8 cellular contexts compared by ENCODE assay signal in the genomic region with DNA sequence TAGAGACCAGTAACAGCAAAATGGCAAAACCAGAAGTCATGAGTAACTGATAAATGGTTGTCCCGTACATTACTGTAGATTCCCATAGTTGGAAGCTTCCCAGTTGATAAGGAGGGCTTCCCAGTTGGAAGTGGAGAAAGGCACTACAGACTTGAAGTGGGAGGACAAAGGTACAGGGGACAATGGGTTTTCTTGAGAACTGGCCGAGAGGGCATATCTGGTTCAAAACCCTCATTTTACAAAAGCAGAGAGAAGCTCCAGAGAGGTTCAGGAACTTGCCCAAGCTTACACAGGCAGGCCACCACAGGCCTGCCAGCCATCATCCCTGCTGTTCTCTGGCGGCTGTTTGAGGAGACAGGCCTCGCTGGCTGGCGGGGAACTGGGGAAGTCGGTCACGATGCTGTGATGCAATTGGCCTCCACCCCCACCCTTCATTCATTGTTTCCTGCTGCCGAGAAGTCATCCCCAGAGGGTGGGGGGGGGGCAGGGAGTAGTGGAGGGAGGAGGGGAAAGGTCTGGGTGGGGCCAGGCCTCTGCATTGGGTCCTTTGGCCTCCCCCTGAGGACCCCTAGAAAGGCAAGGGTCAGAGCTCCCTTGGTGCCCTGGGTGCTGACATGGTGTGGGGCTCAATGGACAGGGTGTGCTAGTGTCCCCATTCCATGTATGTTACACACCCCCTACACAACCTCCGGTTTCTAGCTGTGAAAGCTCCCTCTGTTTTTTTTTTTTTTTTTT. TPM values are rescaled to one million over a fixed set of nuclear protein-coding genes. Genes with fewer than 3 reads are reported as not detected.
DNase-seq lines count a peak whose midpoint lies in the region; ATAC-seq and TF ChIP-seq lines count a peak whose summit lies in the region.

No MANE protein-coding gene starts in this region.

- peak overlapping the region; percentile 95 for H3K4me3 Mint-ChIP-seq in activated naive CD8-positive, alpha-beta T cell treated with anti-CD3 and anti-CD28 coated beads for 36 hours

- H3K27ac ChIP-seq in heart left ventricle (peak overlapping the region; percentile 30 to 98 (median 91)), gastrocnemius medialis (peak overlapping the region; percentile 90 to 98 (median 95))

- no peaks in the 10 kb centered on the region for H3K9me3 ChIP-seq in heart left ventricle
- H3K9me3 ChIP-seq in gastrocnemius medialis, result no peaks in the 10 kb centered on the region

- peak overlapping the region; percentile 100 for H3K27ac Mint-ChIP-seq in activated naive CD8-positive, alpha-beta T cell treated with anti-CD3 and anti-CD28 coated beads for 36 hours

- H3K4me3 ChIP-seq in heart left ventricle, result peak overlapping the region in 7 of 12 donors; percentile 0 to 99 (median 29)
- H3K4me3 ChIP-seq in gastrocnemius medialis, result peak overlapping the region in 3 of 4 donors; percentile 21 to 81 (median 80)

- TF ChIP-seq POLR2A in heart left ventricle (IDR thresholded peaks at IDR 0.05) (peak in 1 of 2 donors; percentile 34), gastrocnemius medialis (IDR thresholded peaks at IDR 0.05) (peak; percentile 66 to 77)

- peaks cover 5% of the 10 kb centered on the region for H3K27me3 Mint-ChIP-seq in activated naive CD8-positive, alpha-beta T cell treated with anti-CD3 and anti-CD28 coated beads for 36 hours

- H3K4me1 Mint-ChIP-seq in activated naive CD8-positive, alpha-beta T cell treated with anti-CD3 and anti-CD28 coated beads for 36 hours, result peaks cover 48% of the 10 kb centered on the region

- H3K4me1 ChIP-seq in heart left ventricle (peaks cover 14 to 83% (median 69%) of the 10 kb centered on the region in 12 donors), gastrocnemius medialis (peaks cover 78% of the 10 kb centered on the region in 2 donors)

- TF ChIP-seq CTCF in GM13977 (IDR thresholded peaks at IDR 0.05; ENCODE audit: extremely low read depth, insufficient read depth, missing control alignments) (no peak), heart left ventricle (IDR thresholded peaks at IDR 0.05) (no peak), gastrocnemius medialis (IDR thresholded peaks at IDR 0.05 in 4 of 5, conservative IDR thresholded peaks at IDR 0.05 in 1 of 5) (no peak)

- intact Hi-C loops in heart left ventricle (cut with DNase I), result loop anchor here in 1 of 10 donors (5.0 kb wide), 1 partner anchor 71 kb away; no protein-coding TSS in a partner anchor
- intact Hi-C loops in gastrocnemius medialis (cut with DNase I; ENCODE audit: low total_unique reads), result loop anchor here (5.0 to 10.0 kb wide), 3 partner anchors 71 to 483 kb away; partner anchors contain the start of genes MFSD11, SRSF2 and UNK

- in situ Hi-C loops in GM13977 (cut with MboI; ENCODE audit: low pct_unique_long_range_greater_than_20kb, low sequenced_read_pairs, unreplicated experiment) (no loop called here), gastrocnemius medialis (cut with MboI; ENCODE audit: low sequenced_read_pairs in 4 of 4) (no loop called here)

- H3K9me3 Mint-ChIP-seq in activated naive CD8-positive, alpha-beta T cell treated with anti-CD3 and anti-CD28 coated beads for 36 hours, result no peaks in the 10 kb centered on the region

- 8 to 27% (median 15%) methylated on average over 5 to 9 of the region's 9 CpGs for WGBS in heart left ventricle, 4 donors

- no peaks in the 10 kb centered on the region for H3K27me3 ChIP-seq in heart left ventricle
- no peaks in the 10 kb centered on the region for H3K27me3 ChIP-seq in gastrocnemius medialis

- ATAC-seq in heart left ventricle (peak; percentile 11 to 39 (median 33)), gastrocnemius medialis (peak; percentile 24 to 31), GM19351 (IDR thresholded peaks at IDR 0.05; ENCODE audit: unreplicated experiment) (no peak), HG03571 (IDR thresholded peaks at IDR 0.05; ENCODE audit: unreplicated experiment) (no peak)

- peaks cover 52% of the 10 kb centered on the region for H3K36me3 Mint-ChIP-seq in activated naive CD8-positive, alpha-beta T cell treated with anti-CD3 and anti-CD28 coated beads for 36 hours

- peak; percentile 67 for DNase-seq in GM13977 (ENCODE audit: low spot score)
- DNase-seq in SIG-M5 (lab: John Stamatoyannopoulos, UW), result peak; percentile 66
- peak; percentile 82 for DNase-seq in activated naive CD8-positive, alpha-beta T cell treated with anti-CD3 and anti-CD28 coated beads for 36 hours
- peak; percentile 81 to 91 (median 87) for DNase-seq in heart left ventricle
- peak; percentile 88 to 92 for DNase-seq in gastrocnemius medialis
- DNase-seq in NCI-H2196 treated with DMSO at 0.1 percent for 48 hours (lab: John Stamatoyannopoulos, UW; ENCODE audit: unreplicated experiment), result no peak

- peaks cover 0 to 25% (median 14%) of the 10 kb centered on the region in 9 donors for H3K36me3 ChIP-seq in heart left ventricle
- H3K36me3 ChIP-seq in gastrocnemius medialis, result no peaks in the 10 kb centered on the region

RNA-seq across cellular contexts. Expression of gene UBALD2, which starts 3.0 kb away (rescaled TPM):
- 100 to 1,000 TPM; 262 to 268 TPM for total RNA-seq in activated naive CD8-positive, alpha-beta T cell treated with anti-CD3 and anti-CD28 coated beads for 36 hours
- total RNA-seq in heart left ventricle (10 to 100 TPM in 8 of 9 donors, 1 to 10 TPM in 1; 8.5 to 49.8 (median 24.5) TPM), gastrocnemius medialis (100 to 1,000 TPM in 1 of 4 donors, 10 to 100 TPM in 3; 28.9 to 151 (median 52.2) TPM)
- polyA plus RNA-seq in heart left ventricle, result 10 to 100 TPM; 12.5 to 18.5 TPM

RNA-seq across cellular contexts. Expression of gene RNF157, which starts 27.9 kb away (rescaled TPM):
- total RNA-seq in activated naive CD8-positive, alpha-beta T cell treated with anti-CD3 and anti-CD28 coated beads for 36 hours, result 10 to 100 TPM; 30.4 to 34.7 TPM
- total RNA-seq in heart left ventricle (1 to 10 TPM; 3.9 to 7.4 (median 5.2) TPM), gastrocnemius medialis (100 to 1,000 TPM in 1 of 4 donors, 10 to 100 TPM in 3; 50.5 to 142 (median 85.3) TPM)
- polyA plus RNA-seq in heart left ventricle, result 1 to 10 TPM; 3.6 to 5.5 TPM

RNA-seq across cellular contexts. Expression of gene QRICH2, which starts 39.9 kb away (rescaled TPM):
- 1 to 10 TPM in 1 of 2 experiments, under 1 TPM in 1; 0.87 to 1.6 TPM for total RNA-seq in activated naive CD8-positive, alpha-beta T cell treated with anti-CD3 and anti-CD28 coated beads for 36 hours
- total RNA-seq in heart left ventricle, result 1 to 10 TPM; 1.0 to 2.7 (median 1.6) TPM
- polyA plus RNA-seq in heart left ventricle, result 1 to 10 TPM; 2.1 to 2.7 TPM
- 1 to 10 TPM in 3 of 4 donors, under 1 TPM in 1; 0.59 to 2.4 (median 1.1) TPM for total RNA-seq in gastrocnemius medialis

Comparison
In these comparisons a context has a peak if more than half of its experiments do, and no peak if none do; other contexts are left out.
1. ATAC-seq: peak in heart left ventricle (4 of 4) and gastrocnemius medialis (2 of 2); none in GM19351 (single experiment) and HG03571 (single experiment).